In the genomic region with DNA sequence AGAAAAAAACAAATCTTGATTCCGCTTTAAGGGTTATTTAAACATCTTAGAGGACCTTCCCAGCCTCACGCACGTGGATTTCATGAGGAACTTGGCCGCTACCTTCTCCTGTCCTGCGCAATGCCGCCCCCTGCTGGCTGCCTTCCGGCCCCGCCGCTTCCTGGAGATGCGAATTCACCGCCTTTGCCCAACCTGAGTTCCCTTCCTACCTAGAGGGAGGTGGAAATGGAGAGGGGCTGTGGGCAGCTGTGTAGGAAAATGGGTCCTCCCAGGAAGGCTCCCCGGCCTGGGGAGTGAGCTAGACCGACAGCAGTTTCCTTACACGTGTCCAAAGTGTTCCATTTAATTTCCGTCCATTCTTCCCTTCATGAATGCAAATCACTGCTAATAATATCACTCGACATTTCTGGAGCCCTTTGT, we compare ENCODE assay signal across 1 cellular context.
A peak's percentile ranks its signal among the peaks of the same experiment; 100 is the strongest.
TF ChIP-seq lines count a peak whose summit lies in the region.

No MANE protein-coding gene starts in this region.

TF ChIP-seq in H1, 55 proteins besides CTCF, POLR2A, EP300 and RAD21:
- TF ChIP-seq, protein P1, sequence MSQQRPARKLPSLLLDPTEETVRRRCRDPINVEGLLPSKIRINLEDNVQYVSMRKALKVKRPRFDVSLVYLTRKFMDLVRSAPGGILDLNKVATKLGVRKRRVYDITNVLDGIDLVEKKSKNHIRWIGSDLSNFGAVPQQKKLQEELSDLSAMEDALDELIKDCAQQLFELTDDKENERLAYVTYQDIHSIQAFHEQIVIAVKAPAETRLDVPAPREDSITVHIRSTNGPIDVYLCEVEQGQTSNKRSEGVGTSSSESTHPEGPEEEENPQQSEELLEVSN (IDR thresholded peaks at IDR 0.05) = peak; percentile 63; the same call in 1 of the 2 replicates
- TF ChIP-seq, protein P2, sequence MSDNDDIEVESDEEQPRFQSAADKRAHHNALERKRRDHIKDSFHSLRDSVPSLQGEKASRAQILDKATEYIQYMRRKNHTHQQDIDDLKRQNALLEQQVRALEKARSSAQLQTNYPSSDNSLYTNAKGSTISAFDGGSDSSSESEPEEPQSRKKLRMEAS (IDR thresholded peaks at IDR 0.05) = peak; percentile 87
- TF ChIP-seq RFX5 (IDR thresholded peaks at IDR 0.05; ENCODE audit: borderline replicate concordance, low read depth, low read length) = no peak
